In genomic region chr1:245561659-245562234, GRCh38 we compare ENCODE assay signal across 31 cellular contexts.
"Had no signal": no experiment of that assay in that cellular context is flagged by ENCODE, and none has a peak within 500 bp of the region (broad histone marks: within the 10 kb centered on the region; RNA-seq: fewer than 3 reads in every experiment).

No MANE protein-coding gene starts in this region.

- DNase-seq: naive B cell; naive thymus-derived CD8-positive, alpha-beta T cell; nephron progenitor cell; occipital lobe; ovary; posterior cingulate gyrus; psoas muscle; right cardiac atrium; right lobe of liver; sigmoid colon; small intestine; spleen; stimulated activated CD4-positive, alpha-beta T cell treated with anti-CD3 and anti-CD28 coated beads, Interleukin-12 subunit alpha, Interleukin-12 subunit beta, amount 100 ng/mL, for 4 hours; stimulated activated CD4-positive, alpha-beta T cell treated with anti-CD3 and anti-CD28 coated beads, Interleukin-1b, Interleukin-23, amount 100 ng/mL, for 48 hours; stimulated activated CD4-positive, alpha-beta T cell treated with anti-CD3 and anti-CD28 coated beads, Interleukin-4, amount 100 ng/mL, for 1 hour; stimulated activated CD4-positive, alpha-beta T cell treated with anti-CD3 and anti-CD28 coated beads, Interleukin-4, amount 100 ng/mL, for 4 hours; stimulated activated CD8-positive, alpha-beta memory T cell treated with anti-CD3 and anti-CD28 coated beads, Interleukin-4, amount 100 ng/mL, for 48 hours; stimulated activated naive CD4-positive, alpha-beta T cell; stomach; trophoblast cell; upper lobe of left lung; uterus had no signal

- H3K27ac Mint-ChIP-seq: naive thymus-derived CD8-positive, alpha-beta T cell; natural killer cell treated with Interleukin-12 subunit alpha and Interleukin-12 subunit beta and Interleukin-15 and Interleukin-18, amount 100 ng/mL, for 72 hours; stimulated activated memory B cell treated with anti-CD40 and anti-IgM and Interleukin-4, amounts not matched to agents 10 μg/mL and 1 μg/mL and 100 μg/mL, for 72 hours; stimulated activated naive CD8-positive, alpha-beta T cell treated with anti-CD3 and anti-CD28 coated beads, Interleukin-15, Interleukin-2, amounts not matched to agents 100 ng/mL and 50 ng/mL, for 24 hours had no signal

- H3K27me3 ChIP-seq: ovary, right lobe of liver, sigmoid colon, spleen, stomach, thyroid gland, tibial nerve, upper lobe of left lung, uterus had no signal

- H3K27me3 Mint-ChIP-seq: progenitor cell of endocrine pancreas had no signal

- H3K9ac ChIP-seq: parathyroid adenoma had no signal

- H3K4me3 Mint-ChIP-seq: naive B cell; naive thymus-derived CD8-positive, alpha-beta T cell; natural killer cell treated with Interleukin-12 subunit alpha and Interleukin-12 subunit beta and Interleukin-15 and Interleukin-18, amount 100 ng/mL, for 72 hours; nephron progenitor cell; neural crest cell; stimulated activated memory B cell treated with anti-CD40 and anti-IgM and Interleukin-4, amounts not matched to agents 10 μg/mL and 1 μg/mL and 100 μg/mL, for 72 hours; stimulated activated naive CD8-positive, alpha-beta T cell treated with anti-CD3 and anti-CD28 coated beads, Interleukin-15, Interleukin-2, amounts not matched to agents 100 ng/mL and 50 ng/mL, for 24 hours had no signal

- H3K36me3 ChIP-seq: ovary, right lobe of liver, sigmoid colon, spleen, stomach, thoracic aorta, thyroid gland, tibial nerve, upper lobe of left lung, uterus had no signal

- H3K9me3 Mint-ChIP-seq: natural killer cell treated with Interleukin-12 subunit alpha and Interleukin-12 subunit beta and Interleukin-15 and Interleukin-18, amount 100 ng/mL, for 72 hours; stimulated activated memory B cell treated with anti-CD40 and anti-IgM and Interleukin-4, amounts not matched to agents 10 μg/mL and 1 μg/mL and 100 μg/mL, for 72 hours; stimulated activated naive CD8-positive, alpha-beta T cell treated with anti-CD3 and anti-CD28 coated beads, Interleukin-15, Interleukin-2, amounts not matched to agents 100 ng/mL and 50 ng/mL, for 24 hours had no signal

- H3K9me3 ChIP-seq: ovary, psoas muscle, right lobe of liver, sigmoid colon, stomach, thoracic aorta, thyroid gland, tibial nerve, upper lobe of left lung, uterus had no signal

- H3K4me1 ChIP-seq: parathyroid adenoma, psoas muscle, right lobe of liver, spleen, thyroid gland, tibial nerve, upper lobe of left lung, uterus had no signal

- H2AFZ ChIP-seq: parathyroid adenoma had no signal

- H3K4me1 Mint-ChIP-seq: naive B cell; naive thymus-derived CD8-positive, alpha-beta T cell; neural crest cell; stimulated activated memory B cell treated with anti-CD40 and anti-IgM and Interleukin-4, amounts not matched to agents 10 μg/mL and 1 μg/mL and 100 μg/mL, for 72 hours had no signal

- H3K36me3 Mint-ChIP-seq: naive B cell; naive thymus-derived CD8-positive, alpha-beta T cell; natural killer cell treated with Interleukin-12 subunit alpha and Interleukin-12 subunit beta and Interleukin-15 and Interleukin-18, amount 100 ng/mL, for 72 hours had no signal

- H3K79me2 ChIP-seq: parathyroid adenoma had no signal

- H3K4me3 ChIP-seq: ovary, psoas muscle, right lobe of liver, sigmoid colon, spleen, stomach, thoracic aorta, thyroid gland, tibial nerve, upper lobe of left lung, uterus had no signal

- H3K27ac ChIP-seq: ovary, parathyroid adenoma, psoas muscle, right lobe of liver, sigmoid colon, spleen, stomach, thoracic aorta, thyroid gland, tibial nerve, upper lobe of left lung, uterus had no signal

- ATAC-seq: naive thymus-derived CD8-positive, alpha-beta T cell; natural killer cell treated with Interleukin-12 subunit alpha and Interleukin-12 subunit beta and Interleukin-15 and Interleukin-18, amount 100 ng/mL, for 72 hours; psoas muscle; right cardiac atrium; right lobe of liver; stimulated activated memory B cell treated with anti-CD40 and anti-IgM and Interleukin-4, amounts not matched to agents 10 μg/mL and 1 μg/mL and 100 μg/mL, for 72 hours had no signal
